Comparison of ENCODE assay signal across 1 cellular context in the genomic region with DNA sequence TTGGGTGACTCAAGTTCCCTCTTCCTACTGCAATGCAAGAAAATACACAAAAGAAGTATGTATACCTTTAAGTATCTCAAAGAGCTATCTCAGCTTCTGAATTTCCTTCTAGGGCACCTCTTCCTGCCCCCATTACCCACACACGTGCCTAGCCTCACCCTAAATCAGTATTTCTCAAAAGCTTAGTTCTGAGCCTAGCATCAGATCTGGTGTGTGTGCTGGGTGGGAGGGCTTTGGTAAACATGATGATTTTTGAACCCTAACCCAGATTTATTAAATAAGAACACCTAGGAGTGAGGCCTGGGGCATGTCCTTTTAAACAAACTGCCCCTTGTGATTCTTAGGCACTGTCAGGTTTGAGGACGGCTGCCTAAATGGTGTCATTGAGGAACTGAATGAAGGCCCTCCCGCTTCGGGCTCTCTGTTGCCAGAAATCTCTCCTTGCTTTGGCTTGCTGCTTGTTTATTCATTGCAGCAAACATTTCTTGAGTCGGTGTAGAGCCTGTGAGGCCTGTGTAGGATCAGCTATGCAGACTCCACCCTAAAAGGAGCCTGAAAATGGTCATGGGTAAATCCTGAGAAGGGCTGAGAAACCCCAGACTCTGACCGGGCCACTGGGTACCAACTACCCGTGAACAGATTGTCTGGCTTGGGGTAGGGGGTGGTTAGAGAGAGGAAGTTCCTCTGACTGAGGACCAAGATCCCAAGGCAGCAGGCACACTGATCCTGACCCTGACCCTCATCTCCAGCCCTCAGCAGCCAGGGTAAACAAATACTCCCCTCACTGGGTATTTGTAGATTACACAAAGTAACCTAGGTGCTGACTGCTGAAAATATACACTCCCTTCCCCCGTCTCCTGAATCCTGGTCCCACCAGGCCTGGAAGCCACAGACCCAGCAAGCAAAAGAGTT.
A peak's percentile ranks its signal among the peaks of the same experiment; 100 is the strongest.
TF ChIP-seq lines count a peak whose summit lies in the region.

No MANE protein-coding gene starts in this region.

TF ChIP-seq in HepG2, 621 proteins besides CTCF, POLR2A, EP300 and RAD21 (continued from another document and continues in another):
- TF ChIP-seq DMTF1 (CRISPR knock-in tag; IDR thresholded peaks at IDR 0.05) = no peak
- TF ChIP-seq DMAP1 (CRISPR knock-in tag; IDR thresholded peaks at IDR 0.05) = no peak
- TF ChIP-seq ZNF746 (CRISPR knock-in tag; IDR thresholded peaks at IDR 0.05) = no peak
- TF ChIP-seq SSRP1 (CRISPR knock-in tag; IDR thresholded peaks at IDR 0.05) = no peak
- no peak for TF ChIP-seq PCBP2 (optimal IDR thresholded peaks at IDR 0.05; ENCODE audit: low read depth, low read length, poor library complexity, severe bottlenecking)
- no peak for TF ChIP-seq ZNF296 (CRISPR knock-in tag; conservative IDR thresholded peaks at IDR 0.05)
- no peak for TF ChIP-seq KDM1A (CRISPR knock-in tag; IDR thresholded peaks at IDR 0.05)
- TF ChIP-seq MTA3 (CRISPR knock-in tag; IDR thresholded peaks at IDR 0.05) = no peak
- no peak for TF ChIP-seq ARNT2 (CRISPR knock-in tag; IDR thresholded peaks at IDR 0.05; ENCODE audit: low read depth)
- TF ChIP-seq ISX (CRISPR knock-in tag; conservative IDR thresholded peaks at IDR 0.05) = no peak
- no peak for TF ChIP-seq GRHL1 (CRISPR knock-in tag; conservative IDR thresholded peaks at IDR 0.05)
- no peak for TF ChIP-seq ETV6 (CRISPR knock-in tag; conservative IDR thresholded peaks at IDR 0.05)
- TF ChIP-seq RARA (CRISPR knock-in tag; IDR thresholded peaks at IDR 0.05) = peak; percentile 95
- TF ChIP-seq MAZ (IDR thresholded peaks at IDR 0.05; ENCODE audit: borderline replicate concordance, low read depth, low read length) = no peak
- TF ChIP-seq MAZ (CRISPR knock-in tag; IDR thresholded peaks at IDR 0.05; ENCODE audit: low read depth) = no peak
- no peak for TF ChIP-seq MTF1 (CRISPR knock-in tag; IDR thresholded peaks at IDR 0.05)
- TF ChIP-seq, protein P1, sequence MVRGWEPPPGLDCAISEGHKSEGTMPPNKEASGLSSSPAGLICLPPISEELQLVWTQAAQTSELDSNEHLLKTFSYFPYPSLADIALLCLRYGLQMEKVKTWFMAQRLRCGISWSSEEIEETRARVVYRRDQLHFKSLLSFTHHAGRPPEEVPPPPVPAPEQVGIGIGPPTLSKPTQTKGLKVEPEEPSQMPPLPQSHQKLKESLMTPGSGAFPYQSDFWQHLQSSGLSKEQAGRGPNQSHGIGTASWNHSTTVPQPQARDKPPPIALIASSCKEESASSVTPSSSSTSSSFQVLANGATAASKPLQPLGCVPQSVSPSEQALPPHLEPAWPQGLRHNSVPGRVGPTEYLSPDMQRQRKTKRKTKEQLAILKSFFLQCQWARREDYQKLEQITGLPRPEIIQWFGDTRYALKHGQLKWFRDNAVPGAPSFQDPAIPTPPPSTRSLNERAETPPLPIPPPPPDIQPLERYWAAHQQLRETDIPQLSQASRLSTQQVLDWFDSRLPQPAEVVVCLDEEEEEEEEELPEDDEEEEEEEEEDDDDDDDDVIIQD (CRISPR knock-in tag; IDR thresholded peaks at IDR 0.05; ENCODE audit: low read depth) = peak; percentile 25; the same call in 1 of the 2 replicates
- no peak for TF ChIP-seq ZSCAN12 (CRISPR knock-in tag; IDR thresholded peaks at IDR 0.05)
- TF ChIP-seq ZNF749 (CRISPR knock-in tag; IDR thresholded peaks at IDR 0.05; ENCODE audit: borderline replicate concordance) = no peak
- TF ChIP-seq ELK4 (CRISPR knock-in tag; IDR thresholded peaks at IDR 0.05; ENCODE audit: borderline replicate concordance) = no peak
- no peak for TF ChIP-seq ZBED4 (CRISPR knock-in tag; IDR thresholded peaks at IDR 0.05; ENCODE audit: borderline replicate concordance)
- TF ChIP-seq ZNF513 (CRISPR knock-in tag; conservative IDR thresholded peaks at IDR 0.05) = no peak
- no peak for TF ChIP-seq ZNF329 (CRISPR knock-in tag; IDR thresholded peaks at IDR 0.05; ENCODE audit: low read depth)
- TF ChIP-seq STAT5B (CRISPR knock-in tag; IDR thresholded peaks at IDR 0.05) = no peak
- no peak for TF ChIP-seq SOX6 (IDR thresholded peaks at IDR 0.05)
- peak; percentile 60 for TF ChIP-seq SOX6 (CRISPR knock-in tag; IDR thresholded peaks at IDR 0.05)
- no peak for TF ChIP-seq KDM4B (CRISPR knock-in tag; IDR thresholded peaks at IDR 0.05)
- no peak for TF ChIP-seq SYNCRIP (IDR thresholded peaks at IDR 0.05; ENCODE audit: insufficient read depth, low read depth, low read length)
- TF ChIP-seq ZSCAN30 (CRISPR knock-in tag; IDR thresholded peaks at IDR 0.05) = no peak
- TF ChIP-seq NCOR1 (IDR thresholded peaks at IDR 0.05; ENCODE audit: borderline replicate concordance, low read length) = no peak
- no peak for TF ChIP-seq RBFOX2 (IDR thresholded peaks at IDR 0.05; ENCODE audit: low read depth, low read length)
- no peak for TF ChIP-seq ZNF761 (CRISPR knock-in tag; conservative IDR thresholded peaks at IDR 0.05)
- TF ChIP-seq DZIP1 (CRISPR knock-in tag; IDR thresholded peaks at IDR 0.05) = no peak
- TF ChIP-seq HMGXB4 (CRISPR knock-in tag; IDR thresholded peaks at IDR 0.05; ENCODE audit: borderline replicate concordance in 1 of 2, low read depth in 1 of 2) = no peak
- no peak for TF ChIP-seq SRY (CRISPR knock-in tag; IDR thresholded peaks at IDR 0.05)
- peak; percentile 60; the same call in 1 of the 2 replicates for TF ChIP-seq NCOA2 (CRISPR knock-in tag; IDR thresholded peaks at IDR 0.05)
- TF ChIP-seq NFYB (CRISPR knock-in tag; IDR thresholded peaks at IDR 0.05) = no peak
- TF ChIP-seq ZNF644 (CRISPR knock-in tag; IDR thresholded peaks at IDR 0.05; ENCODE audit: low read depth) = 0 out of 2 replicates have a peak, but pooled peaks have one; percentile 39
- TF ChIP-seq IRX3 (CRISPR knock-in tag; IDR thresholded peaks at IDR 0.05; ENCODE audit: borderline replicate concordance, low read depth) = no peak
- TF ChIP-seq ZBTB26 (CRISPR knock-in tag; IDR thresholded peaks at IDR 0.05; ENCODE audit: borderline replicate concordance) = 0 out of 2 replicates have a peak, but pooled peaks have one; percentile 21
- TF ChIP-seq ZNF230 (CRISPR knock-in tag; IDR thresholded peaks at IDR 0.05) = no peak
- no peak for TF ChIP-seq ZFP82 (CRISPR knock-in tag; IDR thresholded peaks at IDR 0.05; ENCODE audit: borderline replicate concordance)
